Comparison of ENCODE assay signal across 16 cellular contexts in the genomic region with DNA sequence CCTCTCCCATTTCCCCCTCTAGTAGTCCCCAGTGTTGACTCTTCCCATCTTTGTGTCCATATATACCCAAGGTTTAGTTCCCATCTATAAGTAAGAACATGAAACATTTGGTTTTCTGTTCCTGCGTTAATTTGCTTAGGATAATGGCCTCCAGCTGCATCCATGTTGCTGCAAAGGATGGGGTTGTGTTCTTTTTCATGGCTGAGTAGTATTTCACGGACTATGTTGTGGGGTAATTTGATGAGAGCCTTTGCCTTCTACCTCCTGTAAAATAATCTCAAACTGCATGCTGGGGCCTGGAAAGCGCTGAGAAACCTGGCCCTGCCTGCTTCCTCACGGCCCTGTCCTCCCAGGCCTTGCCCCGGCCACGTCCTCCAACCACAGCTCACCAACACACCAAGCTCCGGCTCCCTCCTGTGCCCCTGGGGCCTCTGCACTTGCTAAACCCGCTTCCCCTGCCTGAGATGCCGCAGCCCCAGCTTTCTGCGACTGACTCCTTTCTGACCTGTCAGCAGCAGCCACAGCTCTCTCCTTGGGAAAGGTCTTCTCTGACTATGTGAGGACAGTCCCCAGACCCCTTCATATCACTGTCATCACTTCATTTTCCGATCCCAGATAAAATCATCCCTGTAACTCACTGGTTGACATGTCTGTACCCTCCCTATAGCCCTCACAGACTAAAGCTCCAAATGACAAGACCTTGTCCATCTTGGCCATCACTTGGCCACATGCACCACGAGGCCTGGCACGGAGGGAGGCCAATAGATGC. TPM values are rescaled to one million over a fixed set of nuclear protein-coding genes. Genes with fewer than 3 reads are reported as not detected.
DNase-seq lines count a peak whose midpoint lies in the region; ATAC-seq and TF ChIP-seq lines count a peak whose summit lies in the region.
"Had no signal": no experiment of that assay in that cellular context is flagged by ENCODE, and none has a peak within 500 bp of the region (broad histone marks: within the 10 kb centered on the region; RNA-seq: fewer than 3 reads in every experiment).

No MANE protein-coding gene starts in this region.

- H3K4me1 ChIP-seq in left ventricle myocardium inferior: peaks cover 100% of the 10 kb centered on the region

- H3K4me3 Mint-ChIP-seq in WTC11: no peak overlapping the region
- H3K4me3 Mint-ChIP-seq in naive thymus-derived CD8-positive, alpha-beta T cell: peak overlapping the region in 1 of 10 donors; percentile 16
- H3K4me3 Mint-ChIP-seq: CD4-positive, alpha-beta memory T cell had no signal

- no peak for DNase-seq in left ventricle myocardium inferior
- no peak for DNase-seq in cardiac septum (ENCODE audit: low spot score)
- no peak for DNase-seq in WTC11 (ENCODE audit: low spot score)
- DNase-seq in naive thymus-derived CD8-positive, alpha-beta T cell: no peak
- DNase-seq in dedifferentiated amniotic fluid mesenchymal stem cell (ENCODE audit: extremely low spot score): no peak
- no peak for DNase-seq in NCI-H1694 (lab: John Stamatoyannopoulos, UW)
- DNase-seq in NOMO-1 treated with DMSO at 0.1 percent for 48 hours (lab: John Stamatoyannopoulos, UW; ENCODE audit: unreplicated experiment): no peak
- DNase-seq: AML-193; CD4-positive, alpha-beta memory T cell; DMS79 treated with DMSO at 0.1 percent for 48 hours; GDM1; NCI-H1436 treated with DMSO at 0.1 percent for 48 hours; NCI-H2081 treated with DMSO at 0.1 percent for 48 hours; NCI-H526; NK-92 treated with Interleukin-12 subunit alpha and Interleukin-12 subunit beta, amount 100 ng/mL, for 24 hours; PC-3 had no signal

- H3K36me3 ChIP-seq in left ventricle myocardium inferior: no peaks in the 10 kb centered on the region

- H3K9me3 ChIP-seq in left ventricle myocardium inferior (replicated peaks): no peaks in the 10 kb centered on the region

- H3K27me3 ChIP-seq in left ventricle myocardium inferior (ENCODE audit: low read depth): no peaks in the 10 kb centered on the region

- intact Hi-C loops in left ventricle myocardium inferior (cut with micrococcal nuclease) (no loop called here), cardiac septum (cut with DNase I) (no loop called here)

- no peak overlapping the region for H3K4me3 ChIP-seq in left ventricle myocardium inferior

- no peak for TF ChIP-seq CTCF in left ventricle myocardium inferior (IDR thresholded peaks at IDR 0.05; ENCODE audit: borderline replicate concordance)
- no peak for TF ChIP-seq CTCF in WTC11 (IDR thresholded peaks at IDR 0.05)

- no peaks in the 10 kb centered on the region for H3K36me3 Mint-ChIP-seq in WTC11
- peaks cover 0 to 2% (median 0%) of the 10 kb centered on the region in 3 donors for H3K36me3 Mint-ChIP-seq in naive thymus-derived CD8-positive, alpha-beta T cell

- peaks cover 54% of the 10 kb centered on the region for H3K4me1 Mint-ChIP-seq in WTC11
- peaks cover 35 to 76% (median 64%) of the 10 kb centered on the region in 4 donors for H3K4me1 Mint-ChIP-seq in naive thymus-derived CD8-positive, alpha-beta T cell

- peak overlapping the region; percentile 82 for H3K27ac ChIP-seq in left ventricle myocardium inferior (replicated peaks)

- H3K9me3 Mint-ChIP-seq in WTC11: no peaks in the 10 kb centered on the region
- no peaks in the 10 kb centered on the region for H3K9me3 Mint-ChIP-seq in naive thymus-derived CD8-positive, alpha-beta T cell
- H3K9me3 Mint-ChIP-seq: CD4-positive, alpha-beta memory T cell had no signal

- CTCF ChIA-PET in WTC11 (lab: Charles Lee): interaction anchor here (0.8 to 10.7 kb wide), 2 partner anchors 9 to 18 kb away, joined by 3 to 118 read pairs; a partner anchor contains a TSS

- ATAC-seq in WTC11: no peak
- no peak for ATAC-seq in naive thymus-derived CD8-positive, alpha-beta T cell
- ATAC-seq: PC-3 had no signal

- no peaks in the 10 kb centered on the region for H3K27me3 Mint-ChIP-seq in WTC11 (ENCODE audit: low read depth)
- H3K27me3 Mint-ChIP-seq in naive thymus-derived CD8-positive, alpha-beta T cell: no peaks in the 10 kb centered on the region
- H3K27me3 Mint-ChIP-seq: CD4-positive, alpha-beta memory T cell had no signal

- POLR2A ChIA-PET in WTC11 (lab: Charles Lee): interaction anchor here (0.6 kb wide), 1 partner anchor 16 kb away, joined by 5 read pairs; no protein-coding TSS in a partner anchor
- POLR2A ChIA-PET in naive thymus-derived CD8-positive, alpha-beta T cell (lab: Charles Lee): interaction anchor here (0.7 to 1.7 kb wide), 4 partner anchors 8 to 23 kb away, joined by 3 to 5 read pairs (median 4); no protein-coding TSS in a partner anchor

- peak overlapping the region; percentile 7; the same call in 1 of the 2 replicates for H3K27ac Mint-ChIP-seq in WTC11
- peak overlapping the region in 9 of 10 donors; percentile 5 to 92 (median 44) for H3K27ac Mint-ChIP-seq in naive thymus-derived CD8-positive, alpha-beta T cell

TF ChIP-seq in WTC11, 78 proteins besides CTCF, POLR2A, EP300 and RAD21:
- TF ChIP-seq KAT7 (CRISPR knock-in tag; IDR thresholded peaks at IDR 0.05; ENCODE audit: borderline replicate concordance): no peak
- no peak for TF ChIP-seq FOXJ3 (CRISPR knock-in tag; IDR thresholded peaks at IDR 0.05; ENCODE audit: borderline replicate concordance)
- TF ChIP-seq, protein P1, sequence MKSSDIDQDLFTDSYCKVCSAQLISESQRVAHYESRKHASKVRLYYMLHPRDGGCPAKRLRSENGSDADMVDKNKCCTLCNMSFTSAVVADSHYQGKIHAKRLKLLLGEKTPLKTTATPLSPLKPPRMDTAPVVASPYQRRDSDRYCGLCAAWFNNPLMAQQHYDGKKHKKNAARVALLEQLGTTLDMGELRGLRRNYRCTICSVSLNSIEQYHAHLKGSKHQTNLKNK (CRISPR knock-in tag; IDR thresholded peaks at IDR 0.05): no peak
- TF ChIP-seq, protein P2, sequence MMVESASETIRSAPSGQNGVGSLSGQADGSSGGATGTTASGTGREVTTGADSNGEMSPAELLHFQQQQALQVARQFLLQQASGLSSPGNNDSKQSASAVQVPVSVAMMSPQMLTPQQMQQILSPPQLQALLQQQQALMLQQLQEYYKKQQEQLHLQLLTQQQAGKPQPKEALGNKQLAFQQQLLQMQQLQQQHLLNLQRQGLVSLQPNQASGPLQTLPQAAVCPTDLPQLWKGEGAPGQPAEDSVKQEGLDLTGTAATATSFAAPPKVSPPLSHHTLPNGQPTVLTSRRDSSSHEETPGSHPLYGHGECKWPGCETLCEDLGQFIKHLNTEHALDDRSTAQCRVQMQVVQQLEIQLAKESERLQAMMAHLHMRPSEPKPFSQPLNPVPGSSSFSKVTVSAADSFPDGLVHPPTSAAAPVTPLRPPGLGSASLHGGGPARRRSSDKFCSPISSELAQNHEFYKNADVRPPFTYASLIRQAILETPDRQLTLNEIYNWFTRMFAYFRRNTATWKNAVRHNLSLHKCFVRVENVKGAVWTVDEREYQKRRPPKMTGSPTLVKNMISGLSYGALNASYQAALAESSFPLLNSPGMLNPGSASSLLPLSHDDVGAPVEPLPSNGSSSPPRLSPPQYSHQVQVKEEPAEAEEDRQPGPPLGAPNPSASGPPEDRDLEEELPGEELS (CRISPR knock-in tag; IDR thresholded peaks at IDR 0.05): no peak
- TF ChIP-seq, protein P3, sequence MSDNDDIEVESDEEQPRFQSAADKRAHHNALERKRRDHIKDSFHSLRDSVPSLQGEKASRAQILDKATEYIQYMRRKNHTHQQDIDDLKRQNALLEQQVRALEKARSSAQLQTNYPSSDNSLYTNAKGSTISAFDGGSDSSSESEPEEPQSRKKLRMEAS (CRISPR knock-in tag; IDR thresholded peaks at IDR 0.05): no peak
- TF ChIP-seq, protein P4, sequence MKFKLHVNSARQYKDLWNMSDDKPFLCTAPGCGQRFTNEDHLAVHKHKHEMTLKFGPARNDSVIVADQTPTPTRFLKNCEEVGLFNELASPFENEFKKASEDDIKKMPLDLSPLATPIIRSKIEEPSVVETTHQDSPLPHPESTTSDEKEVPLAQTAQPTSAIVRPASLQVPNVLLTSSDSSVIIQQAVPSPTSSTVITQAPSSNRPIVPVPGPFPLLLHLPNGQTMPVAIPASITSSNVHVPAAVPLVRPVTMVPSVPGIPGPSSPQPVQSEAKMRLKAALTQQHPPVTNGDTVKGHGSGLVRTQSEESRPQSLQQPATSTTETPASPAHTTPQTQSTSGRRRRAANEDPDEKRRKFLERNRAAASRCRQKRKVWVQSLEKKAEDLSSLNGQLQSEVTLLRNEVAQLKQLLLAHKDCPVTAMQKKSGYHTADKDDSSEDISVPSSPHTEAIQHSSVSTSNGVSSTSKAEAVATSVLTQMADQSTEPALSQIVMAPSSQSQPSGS (CRISPR knock-in tag; IDR thresholded peaks at IDR 0.05; ENCODE audit: borderline replicate concordance, low read depth): no peak
- TF ChIP-seq ZNF423 (CRISPR knock-in tag; IDR thresholded peaks at IDR 0.05): no peak
- no peak for TF ChIP-seq ETV6 (CRISPR knock-in tag; IDR thresholded peaks at IDR 0.05)
- TF ChIP-seq NR2C2 (CRISPR knock-in tag; IDR thresholded peaks at IDR 0.05): no peak
- TF ChIP-seq JAZF1 (CRISPR knock-in tag; IDR thresholded peaks at IDR 0.05): no peak
- no peak for TF ChIP-seq NR1H2 (CRISPR knock-in tag; IDR thresholded peaks at IDR 0.05)
- TF ChIP-seq, protein P5, sequence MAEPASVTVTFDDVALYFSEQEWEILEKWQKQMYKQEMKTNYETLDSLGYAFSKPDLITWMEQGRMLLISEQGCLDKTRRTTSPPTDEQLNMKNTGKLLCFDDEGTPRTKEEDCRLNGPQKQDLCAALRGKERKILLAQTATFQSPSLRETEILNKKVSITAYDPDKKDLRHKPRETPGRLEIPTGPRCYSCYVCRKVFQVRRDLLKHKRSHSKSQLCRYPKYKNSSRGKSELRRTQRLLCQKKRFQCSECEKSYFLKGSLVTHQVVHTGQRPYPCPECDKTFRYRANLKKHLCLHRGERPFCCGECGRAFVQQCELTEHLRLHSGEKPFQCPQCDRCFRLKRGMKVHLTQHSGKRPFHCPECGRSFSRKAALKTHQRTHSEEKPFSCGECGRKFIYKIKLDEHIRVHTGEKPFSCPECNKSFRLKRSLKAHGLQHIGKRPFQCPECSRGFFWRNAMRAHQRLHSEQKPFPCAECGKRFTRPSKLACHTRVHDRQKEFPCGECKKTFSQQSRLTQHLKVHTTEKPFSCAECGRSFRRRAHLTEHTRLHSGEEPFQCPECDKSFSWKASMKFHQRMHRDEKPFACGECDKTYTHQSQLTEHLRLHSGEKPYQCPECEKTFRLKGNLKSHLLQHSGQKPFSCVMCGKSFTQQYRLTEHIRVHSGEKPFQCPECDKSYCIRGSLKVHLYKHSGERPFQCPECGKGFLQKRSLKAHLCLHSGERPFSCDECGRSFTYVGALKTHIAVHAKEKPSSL (CRISPR knock-in tag; conservative IDR thresholded peaks at IDR 0.05): no peak
- TF ChIP-seq GRHL2 (CRISPR knock-in tag; IDR thresholded peaks at IDR 0.05; ENCODE audit: insufficient replicate concordance, severe bottlenecking): no peak
- TF ChIP-seq MYBL2 (CRISPR knock-in tag; IDR thresholded peaks at IDR 0.05): no peak
- no peak for TF ChIP-seq SP1 (CRISPR knock-in tag; conservative IDR thresholded peaks at IDR 0.05)

RNA-seq across cellular contexts. Expression of a gene that starts 19.8 kb away (rescaled TPM):
- total RNA-seq in left ventricle myocardium inferior (112 TPM), cardiac septum (77.1 TPM), WTC11 (2021) (116 to 144 TPM (median 121 TPM) in 3 replicates)
- total RNA-seq in naive thymus-derived CD8-positive, alpha-beta T cell: 10 to 100 TPM; 33.1 to 34.6 TPM
- polyA plus RNA-seq in naive thymus-derived CD8-positive, alpha-beta T cell: 10 to 100 TPM; 25.3 to 41.1 (median 32.5) TPM
